ENCODE assay signal across 9 cellular contexts in genomic region chr17:41813039-41813680, GRCh38. TPM values are rescaled to one million over a fixed set of nuclear protein-coding genes. Genes with fewer than 3 reads are reported as not detected.
DNase-seq lines count a peak whose midpoint lies in the region; TF ChIP-seq lines count a peak whose summit lies in the region.
"Had no signal": no experiment of that assay in that cellular context is flagged by ENCODE, and none has a peak within 500 bp of the region (broad histone marks: within the 10 kb centered on the region; RNA-seq: fewer than 3 reads in every experiment).

No MANE protein-coding gene starts in this region.

- H3K36me3 Mint-ChIP-seq in activated naive CD4-positive, alpha-beta T cell treated with anti-CD3 and anti-CD28 coated beads, Interleukin-2, amount 10 ng/mL, durations not matched to agents 7 days and 5 days, result no peaks in the 10 kb centered on the region
- peaks cover 22% of the 10 kb centered on the region for H3K36me3 Mint-ChIP-seq in brain

- DNase-seq in activated naive CD4-positive, alpha-beta T cell treated with anti-CD3 and anti-CD28 coated beads, Interleukin-2, amount 10 ng/mL, durations not matched to agents 7 days and 5 days, result no peak
- no peak for DNase-seq in activated naive CD4-positive, alpha-beta T cell treated with anti-CD3 and anti-CD28 coated beads, Interleukin-2, amount 50 U/mL, for 16 hours
- no peak for DNase-seq in mesenchymal stem cell
- no peak for DNase-seq in transverse colon
- DNase-seq in hippocampal formation (lab: John Stamatoyannopoulos, UW), result no peak
- no peak for DNase-seq in G401 (ENCODE audit: low spot score)
- no peak for DNase-seq in SHP77 (lab: John Stamatoyannopoulos, UW)

- peaks cover 50% of the 10 kb centered on the region for H3K27me3 Mint-ChIP-seq in activated naive CD4-positive, alpha-beta T cell treated with anti-CD3 and anti-CD28 coated beads, Interleukin-2, amount 10 ng/mL, durations not matched to agents 7 days and 5 days
- H3K27me3 Mint-ChIP-seq in brain, result peaks cover 10% of the 10 kb centered on the region

- no peaks in the 10 kb centered on the region for H3K9me3 Mint-ChIP-seq in activated naive CD4-positive, alpha-beta T cell treated with anti-CD3 and anti-CD28 coated beads, Interleukin-2, amount 10 ng/mL, durations not matched to agents 7 days and 5 days
- peaks cover 0 to 2% (median 0%) of the 10 kb centered on the region in 5 experiments for H3K9me3 Mint-ChIP-seq in brain

- H2BK120ac ChIP-seq in mesenchymal stem cell (ENCODE audit: low read depth, low read length), result peak overlapping the region; percentile 83

- H3K27ac ChIP-seq in mesenchymal stem cell (ENCODE audit: low read length, poor library complexity, severe bottlenecking) (peak overlapping the region; percentile 94), transverse colon (peak overlapping the region; percentile 78 to 89 (median 86))

- peak overlapping the region; percentile 0 to 94 for H3K14ac ChIP-seq in mesenchymal stem cell (ENCODE audit: low read length in 2 of 2)

- H3K4ac ChIP-seq in mesenchymal stem cell (ENCODE audit: low read depth in 1 of 2, low read length in 2 of 2), result peak overlapping the region; percentile 80 to 92

- H2BK5ac ChIP-seq in mesenchymal stem cell (ENCODE audit: low read depth, low read length, poor library complexity, severe bottlenecking), result peak overlapping the region; percentile 61

- peak overlapping the region; percentile 75 for H4K8ac ChIP-seq in mesenchymal stem cell (ENCODE audit: low read length)

- TF ChIP-seq EP300 in transverse colon (IDR thresholded peaks at IDR 0.05; ENCODE audit: low read depth), result no peak

- peak overlapping the region; percentile 95 for H3K9ac ChIP-seq in mesenchymal stem cell (ENCODE audit: low read length)

- peak overlapping the region; percentile 92 for H4K91ac ChIP-seq in mesenchymal stem cell (ENCODE audit: low read length)

- H3K27ac Mint-ChIP-seq in activated naive CD4-positive, alpha-beta T cell treated with anti-CD3 and anti-CD28 coated beads, Interleukin-2, amount 10 ng/mL, durations not matched to agents 7 days and 5 days, result no peak overlapping the region
- peak overlapping the region; percentile 91 to 100 (median 96) for H3K27ac Mint-ChIP-seq in brain

- peak overlapping the region; percentile 84 for H3K4me2 ChIP-seq in mesenchymal stem cell (ENCODE audit: low read length, poor library complexity, severe bottlenecking)

- in situ Hi-C loops in transverse colon (cut with MboI; ENCODE audit: low pct_ligation_motif_present in 1 of 4, low pct_unique_long_range_greater_than_20kb in 1 of 4, low sequenced_read_pairs in 3 of 4), result no loop called here
- in situ Hi-C loops in G401 (cut with HindIII; ENCODE audit: low sequenced_read_pairs), result no loop called here

- TF ChIP-seq CTCF in brain (conservative IDR thresholded peaks at IDR 0.05), result no peak
- no peak for TF ChIP-seq CTCF in transverse colon (IDR thresholded peaks at IDR 0.05)

- intact Hi-C loops in transverse colon (cut with DNase I; ENCODE audit: low total_unique reads), result no loop called here

- no peak for TF ChIP-seq POLR2A in transverse colon (IDR thresholded peaks at IDR 0.05)

- peak overlapping the region; percentile 52 to 75 for H2BK12ac ChIP-seq in mesenchymal stem cell (ENCODE audit: low read length in 2 of 2)

- H2AFZ ChIP-seq in mesenchymal stem cell (ENCODE audit: low read depth, low read length), result peak overlapping the region; percentile 47

- CTCF ChIA-PET in activated naive CD4-positive, alpha-beta T cell treated with anti-CD3 and anti-CD28 coated beads, Interleukin-2, amount 10 ng/mL, durations not matched to agents 7 days and 5 days (lab: Charles Lee), result no interaction called here

- H2BK15ac ChIP-seq in mesenchymal stem cell (ENCODE audit: low read depth, poor library complexity, severe bottlenecking), result peak overlapping the region; percentile 80

- peaks cover 17% of the 10 kb centered on the region for H3K4me1 Mint-ChIP-seq in activated naive CD4-positive, alpha-beta T cell treated with anti-CD3 and anti-CD28 coated beads, Interleukin-2, amount 10 ng/mL, durations not matched to agents 7 days and 5 days
- H3K4me1 Mint-ChIP-seq in brain, result peaks cover 41% of the 10 kb centered on the region

- H3K27me3 ChIP-seq in mesenchymal stem cell (ENCODE audit: control insufficient read depth in 1 of 2, insufficient read depth in 1 of 2, low read length in 2 of 2) (no peaks in the 10 kb centered on the region), transverse colon (no peaks in the 10 kb centered on the region)

- 1% methylated on average over 19 of the region's 20 CpGs for WGBS in mesenchymal stem cell
- WGBS in transverse colon (ENCODE audit: low coverage in 1 of 2), 2 donors, result 30 to 100% methylated on average over 1 to 18 of the region's 20 CpGs

- H3K9me3 ChIP-seq in mesenchymal stem cell (ENCODE audit: control insufficient read depth, low read length), result no peaks in the 10 kb centered on the region
- no peaks in the 10 kb centered on the region for H3K9me3 ChIP-seq in transverse colon

- H3K18ac ChIP-seq in mesenchymal stem cell (ENCODE audit: low read depth in 1 of 2, low read length in 2 of 2), result peak overlapping the region; percentile 87 to 91

- H3K4me1 ChIP-seq in mesenchymal stem cell (ENCODE audit: control insufficient read depth, insufficient read depth, low read depth, low read length) (peaks cover 48% of the 10 kb centered on the region), transverse colon (peaks cover 6 to 38% (median 25%) of the 10 kb centered on the region in 4 donors)

- peak overlapping the region in 1 of 2 experiments; percentile 61 for H3K23ac ChIP-seq in mesenchymal stem cell (ENCODE audit: low read length in 2 of 2)

- peak overlapping the region; percentile 97 for H2AK5ac ChIP-seq in mesenchymal stem cell (ENCODE audit: low read length, severe bottlenecking)

- H3K36me3 ChIP-seq in mesenchymal stem cell (ENCODE audit: control insufficient read depth in 1 of 2, insufficient read depth in 2 of 2, low read depth in 1 of 2, low read length in 2 of 2) (peaks cover 30 to 33% of the 10 kb centered on the region in 2 experiments), transverse colon (no peaks in the 10 kb centered on the region)

- peak overlapping the region; percentile 46 for H3K4me3 Mint-ChIP-seq in activated naive CD4-positive, alpha-beta T cell treated with anti-CD3 and anti-CD28 coated beads, Interleukin-2, amount 10 ng/mL, durations not matched to agents 7 days and 5 days
- peak overlapping the region; percentile 90 to 100 (median 96) for H3K4me3 Mint-ChIP-seq in brain

- peaks cover 25% of the 10 kb centered on the region for H3K79me1 ChIP-seq in mesenchymal stem cell (replicated peaks; ENCODE audit: low read length, poor library complexity, severe bottlenecking)

- H3K4me3 ChIP-seq in mesenchymal stem cell (ENCODE audit: insufficient read depth in 1 of 2, low read depth in 1 of 2, low read length in 2 of 2), result peak overlapping the region; percentile 84 to 97
- H3K4me3 ChIP-seq in transverse colon, result peak overlapping the region; percentile 1 to 86 (median 64)

RNA-seq across cellular contexts. Expression of gene FKBP10, which starts 0.4 kb away (rescaled TPM):
- 20.6 TPM for polyA plus RNA-seq in brain (ENCODE audit: insufficient read depth, low read depth, low replicate concordance)
- polyA plus RNA-seq in mesenchymal stem cell (2013, experiment 1 of 2), result 641 TPM
- 626 TPM for polyA plus RNA-seq in mesenchymal stem cell (2013, experiment 2 of 2)
- 10 to 100 TPM in 3 of 4 donors, 1 to 10 TPM in 1; 7.1 to 61.1 (median 12.6) TPM for total RNA-seq in transverse colon
- 207 and 220 TPM in 2 replicates for total RNA-seq in G401 (2014; rRNA removed; shearing (Covaris generic))

RNA-seq across cellular contexts. Expression of gene P3H4, which starts 1.4 kb away (rescaled TPM):
- 9.0 TPM for polyA plus RNA-seq in brain (ENCODE audit: insufficient read depth, low read depth, low replicate concordance)
- polyA plus RNA-seq in mesenchymal stem cell (2013, experiment 1 of 2), result 63.6 TPM
- polyA plus RNA-seq in mesenchymal stem cell (2013, experiment 2 of 2), result 62.2 TPM
- total RNA-seq in transverse colon, result 10 to 100 TPM; 18.7 to 39.6 (median 22.5) TPM
- total RNA-seq in G401 (2014; rRNA removed; shearing (Covaris generic)), result 30.5 and 40.4 TPM in 2 replicates

RNA-seq across cellular contexts. Expression of gene NT5C3B, which starts 22.9 kb away (rescaled TPM):
- 91.5 TPM for polyA plus RNA-seq in brain (ENCODE audit: insufficient read depth, low read depth, low replicate concordance)
- polyA plus RNA-seq in mesenchymal stem cell (2013, experiment 1 of 2), result 50.3 TPM
- 50.3 TPM for polyA plus RNA-seq in mesenchymal stem cell (2013, experiment 2 of 2)
- 10 to 100 TPM in 3 of 4 donors, 1 to 10 TPM in 1; 10.0 to 30.8 (median 24.6) TPM for total RNA-seq in transverse colon
- 75.8 and 77.8 TPM in 2 replicates for total RNA-seq in G401 (2014; rRNA removed; shearing (Covaris generic))

RNA-seq across cellular contexts. Expression of gene KLHL10, which starts 24.5 kb away (rescaled TPM):
- polyA plus RNA-seq in brain (ENCODE audit: insufficient read depth, low read depth, low replicate concordance), result not detected
- polyA plus RNA-seq in mesenchymal stem cell (2013, experiment 1 of 2), result not detected
- polyA plus RNA-seq in mesenchymal stem cell (2013, experiment 2 of 2), result 0.03 TPM
- total RNA-seq in transverse colon, result under 1 TPM in 1 of 4 donors, not detected in 3; 0.32 TPM
- total RNA-seq in G401 (2014; rRNA removed; shearing (Covaris generic)), result not detected in 2 replicates
- total RNA-seq: RPMI7951 had no signal

RNA-seq across cellular contexts. Expression of gene JUP, which starts 26.6 kb away (rescaled TPM):
- polyA plus RNA-seq in brain (ENCODE audit: insufficient read depth, low read depth, low replicate concordance), result 195 TPM
- polyA plus RNA-seq in mesenchymal stem cell (2013, experiment 1 of 2), result 146 TPM
- polyA plus RNA-seq in mesenchymal stem cell (2013, experiment 2 of 2), result 140 TPM
- total RNA-seq in transverse colon, result 100 to 1,000 TPM; 396 to 595 (median 513) TPM
- 44.9 and 57.8 TPM in 2 replicates for total RNA-seq in G401 (2014; rRNA removed; shearing (Covaris generic))
